In the genomic region with DNA sequence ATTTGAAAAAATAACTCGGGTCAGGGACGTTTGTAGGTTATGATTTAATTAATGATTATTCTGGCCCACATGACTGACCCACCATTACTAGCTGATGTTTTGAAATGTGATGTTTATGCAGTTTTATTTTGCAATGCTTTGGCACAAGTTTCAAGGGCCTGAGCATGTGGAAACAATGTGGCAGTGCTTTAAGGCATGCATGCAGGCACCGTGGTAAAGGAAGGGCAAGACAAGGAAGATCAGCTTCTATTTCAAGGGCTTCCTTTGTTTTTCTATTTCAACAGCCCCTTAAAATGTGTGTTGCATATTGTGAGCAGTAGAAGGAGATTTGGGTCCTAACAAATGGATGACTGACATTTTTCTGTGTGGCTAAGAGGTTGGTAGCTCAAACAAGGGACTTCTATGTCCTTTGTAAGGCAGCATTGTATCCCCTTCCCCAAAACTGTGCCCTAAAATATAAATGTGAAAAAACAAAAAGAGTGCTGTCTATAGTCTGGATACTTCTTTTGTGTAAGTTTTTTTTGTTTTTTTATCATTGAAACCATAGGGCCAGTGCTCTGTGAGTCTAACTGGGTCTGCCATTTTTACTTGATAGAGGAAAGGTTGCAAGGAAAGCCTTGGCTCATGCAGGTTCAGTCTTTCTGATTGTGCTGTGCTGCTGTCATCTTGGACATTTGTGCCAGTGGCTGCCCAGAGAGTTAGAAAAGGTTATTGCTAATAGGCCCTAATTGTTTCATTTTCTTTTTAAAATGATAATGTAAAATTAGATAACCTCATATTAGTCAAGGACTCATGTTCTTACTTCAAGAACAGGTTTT, we compare ENCODE assay signal across 8 cellular contexts.
DNase-seq lines count a peak whose midpoint lies in the region; ATAC-seq and TF ChIP-seq lines count a peak whose summit lies in the region.
"Had no signal": no experiment of that assay in that cellular context is flagged by ENCODE, and none has a peak within 500 bp of the region (broad histone marks: within the 10 kb centered on the region; RNA-seq: fewer than 3 reads in every experiment).

No MANE protein-coding gene starts in this region.

- ATAC-seq in left lobe of liver (peak; percentile 68), thoracic aorta (ENCODE audit: insufficient number of reproducible peaks, low FRiP score, low read depth) (peak; percentile 64), HG03342 (IDR thresholded peaks at IDR 0.05; ENCODE audit: unreplicated experiment) (no peak), HG03025 (IDR thresholded peaks at IDR 0.05; ENCODE audit: low FRiP score, unreplicated experiment) (no peak)
- ATAC-seq: activated naive CD4-positive, alpha-beta T cell treated with anti-CD3 and anti-CD28 coated beads, Interleukin-2, amount 50 U/mL, for 72 hours had no signal

- peak overlapping the region in 1 of 2 donors; percentile 33 for H3K27ac ChIP-seq in thoracic aorta

- H3K36me3 ChIP-seq in thoracic aorta, result no peaks in the 10 kb centered on the region

- no peak for TF ChIP-seq CTCF in choroid plexus epithelial cell (conservative IDR thresholded peaks at IDR 0.05; ENCODE audit: low read depth, low read length)
- TF ChIP-seq CTCF in thoracic aorta (IDR thresholded peaks at IDR 0.05), result no peak

- H3K4me1 ChIP-seq in thoracic aorta (ENCODE audit: control insufficient read depth in 1 of 2, low read depth in 2 of 2), result peaks cover 23 to 31% of the 10 kb centered on the region in 2 donors

- DNase-seq in MV-4-11 (lab: John Stamatoyannopoulos, UW), result peak; percentile 43
- DNase-seq in choroid plexus epithelial cell (ENCODE audit: low read depth), result peak; percentile 93
- DNase-seq in left lobe of liver (ENCODE audit: low spot score), result peak; percentile 81
- no peak for DNase-seq in thoracic aorta (ENCODE audit: low spot score)
- no peak for DNase-seq in activated T-cell treated with anti-CD3 and anti-CD28 coated beads for 4 hours

- peak overlapping the region; percentile 9 for H3K4me3 ChIP-seq in choroid plexus epithelial cell (ENCODE audit: low read depth, low read length)
- H3K4me3 ChIP-seq in thoracic aorta, result peak overlapping the region; percentile 23

- no peaks in the 10 kb centered on the region for H3K9me3 ChIP-seq in thoracic aorta

- H3K27me3 ChIP-seq in thoracic aorta (replicated peaks; ENCODE audit: insufficient read depth), result no peaks in the 10 kb centered on the region

Comparison
In these comparisons a context has a peak if more than half of its experiments do, and no peak if none do; other contexts are left out.
1. DNase-seq: peak in MV-4-11 (single experiment), choroid plexus epithelial cell (single experiment) and left lobe of liver (single experiment); none in thoracic aorta (single experiment) and activated T-cell treated with anti-CD3 and anti-CD28 coated beads for 4 hours (single experiment).
2. ATAC-seq: peak in left lobe of liver (single experiment) and thoracic aorta (single experiment); none in HG03342 (single experiment) and HG03025 (single experiment).